Comparison of ENCODE assay signal across 13 cellular contexts in the genomic region with DNA sequence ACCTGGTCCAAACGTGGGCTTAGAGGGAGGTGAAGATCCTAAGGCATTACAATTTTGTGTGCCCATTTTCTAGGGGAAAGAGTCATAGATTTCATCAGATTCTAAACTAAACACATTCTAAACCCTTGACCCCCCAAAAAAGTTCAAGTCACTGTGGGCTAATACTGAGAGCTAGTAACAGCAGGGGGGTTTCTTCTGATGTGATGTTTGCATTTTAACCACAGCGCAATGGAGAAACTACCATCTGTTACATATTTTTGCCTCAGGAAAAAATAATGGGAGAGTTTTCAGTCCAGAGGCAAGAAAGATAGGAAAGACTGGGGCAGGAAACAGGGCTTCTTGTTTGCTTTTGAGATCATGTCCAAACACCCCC.
DNase-seq lines count a peak whose midpoint lies in the region; ATAC-seq and TF ChIP-seq lines count a peak whose summit lies in the region.
"Had no signal": no experiment of that assay in that cellular context is flagged by ENCODE, and none has a peak within 500 bp of the region (broad histone marks: within the 10 kb centered on the region; RNA-seq: fewer than 3 reads in every experiment).

No MANE protein-coding gene starts in this region.

- in situ Hi-C loops in astrocyte of the spinal cord (cut with HindIII; ENCODE audit: low sequenced_read_pairs), result no loop called here

- intact Hi-C loops in right lobe of liver (cut with DNase I), result loop anchor here in 1 of 2 donors (10.0 kb wide), 1 partner anchor 61 kb away; no protein-coding TSS in a partner anchor

- no peaks in the 10 kb centered on the region for H3K9me3 ChIP-seq in right lobe of liver
- H3K9me3 ChIP-seq: BE2C had no signal

- DNase-seq in NCI-H524 treated with DMSO at 0.1 percent for 48 hours (lab: John Stamatoyannopoulos, UW), result peak; percentile 10
- DNase-seq in astrocyte of the spinal cord (ENCODE audit: low read depth, low spot score), result peak; percentile 84
- peak; percentile 72 for DNase-seq in smooth muscle cell of the brain vasculature (ENCODE audit: low read depth, low spot score)
- no peak for DNase-seq in DMS114 treated with DMSO at 0.1 percent for 48 hours (lab: John Stamatoyannopoulos, UW; ENCODE audit: unreplicated experiment)
- DNase-seq in right lobe of liver, result no peak
- no peak for DNase-seq in DMS53 (lab: John Stamatoyannopoulos, UW)
- DNase-seq: BE2C; CD4-positive, alpha-beta memory T cell; DMS153; KG1; NCI-H1048 had no signal

- TF ChIP-seq CTCF in astrocyte of the spinal cord (IDR thresholded peaks at IDR 0.05; ENCODE audit: low read depth, low read length), result no peak
- no peak for TF ChIP-seq CTCF in right lobe of liver (IDR thresholded peaks at IDR 0.05)

- no peaks in the 10 kb centered on the region for H3K4me1 ChIP-seq in right lobe of liver
- H3K4me1 ChIP-seq: BE2C had no signal

- no peaks in the 10 kb centered on the region for H3K27me3 ChIP-seq in layer of hippocampus (ENCODE audit: control insufficient read depth, insufficient read depth, low read length)
- H3K27me3 ChIP-seq in right lobe of liver, result no peaks in the 10 kb centered on the region
- H3K27me3 ChIP-seq: BE2C had no signal

- no peak overlapping the region for H3K4me3 ChIP-seq in astrocyte of the spinal cord (ENCODE audit: low read depth, low read length)
- no peak overlapping the region for H3K4me3 ChIP-seq in right lobe of liver

- H3K27ac ChIP-seq in layer of hippocampus (ENCODE audit: low read depth, low read length) (peak overlapping the region; percentile 54), right lobe of liver (no peak overlapping the region)
- H3K27ac ChIP-seq: HL-60 had no signal

- no peak for ATAC-seq in right lobe of liver

- no peaks in the 10 kb centered on the region for H3K36me3 ChIP-seq in right lobe of liver
- H3K36me3 ChIP-seq: BE2C had no signal

- WGBS in right lobe of liver (ENCODE audit: insufficient coverage, low coverage, low lambda C conversion rate, missing lambda C conversion rate), result 38% methylated on average over 2 of the region's 2 CpGs

- TF ChIP-seq POLR2A in right lobe of liver (IDR thresholded peaks at IDR 0.05), result no peak

Comparison
In these comparisons a context has a peak if more than half of its experiments do, and no peak if none do; other contexts are left out.
1. DNase-seq: peak in NCI-H524 treated with DMSO at 0.1 percent for 48 hours (single experiment), astrocyte of the spinal cord (single experiment) and smooth muscle cell of the brain vasculature (single experiment); none in DMS114 treated with DMSO at 0.1 percent for 48 hours (single experiment), right lobe of liver (0 of 3) and DMS53 (single experiment).